ENCODE assay signal across 17 cellular contexts in genomic region chr4:5826437-5827107, GRCh38.
DNase-seq lines count a peak whose midpoint lies in the region; ATAC-seq and TF ChIP-seq lines count a peak whose summit lies in the region.
"Had no signal": no experiment of that assay in that cellular context is flagged by ENCODE, and none has a peak within 500 bp of the region (broad histone marks: within the 10 kb centered on the region; RNA-seq: fewer than 3 reads in every experiment).

No MANE protein-coding gene starts in this region.

- ATAC-seq in GM19351 (IDR thresholded peaks at IDR 0.05; ENCODE audit: unreplicated experiment): no peak
- ATAC-seq in HG03045 (IDR thresholded peaks at IDR 0.05; ENCODE audit: unreplicated experiment): no peak

- peaks cover 17% of the 10 kb centered on the region for H3K36me3 Mint-ChIP-seq in glutamatergic neuron (ENCODE audit: unreplicated experiment)
- H3K36me3 Mint-ChIP-seq: IgD-negative memory B cell had no signal

- peaks cover 0 to 36% (median 0%) of the 10 kb centered on the region in 7 donors for H3K27me3 ChIP-seq in spleen (replicated peaks in 1 of 7)
- H3K27me3 ChIP-seq: SJCRH30 had no signal

- peaks cover 0 to 17% (median 7%) of the 10 kb centered on the region in 6 donors for H3K4me1 ChIP-seq in spleen
- H3K4me1 ChIP-seq: SJCRH30 had no signal

- 18 to 48% (median 35%) methylated on average over 3 to 5 of the region's 5 CpGs for WGBS in spleen, 5 donors

- no peak overlapping the region for H3K4me3 Mint-ChIP-seq in glutamatergic neuron (ENCODE audit: unreplicated experiment)
- H3K4me3 Mint-ChIP-seq: CD4-positive, alpha-beta T cell; IgD-negative memory B cell had no signal

- H3K4me1 Mint-ChIP-seq in glutamatergic neuron (ENCODE audit: low read depth, unreplicated experiment): peaks cover 25% of the 10 kb centered on the region

- intact Hi-C loops in spleen (cut with DNase I; ENCODE audit: low total_unique reads): loop anchor here (10.0 kb wide), 1 partner anchor 158 kb away; no protein-coding TSS in a partner anchor

- H3K27me3 Mint-ChIP-seq in glutamatergic neuron (ENCODE audit: unreplicated experiment): peaks cover 26% of the 10 kb centered on the region

- TF ChIP-seq CTCF in glutamatergic neuron (IDR thresholded peaks at IDR 0.05; ENCODE audit: partially characterized antibody, unreplicated experiment) (no peak), spleen (IDR thresholded peaks at IDR 0.05 in 8 of 11, conservative IDR thresholded peaks at IDR 0.05 in 3 of 11) (no peak)

- peak overlapping the region; percentile 63 for H3K27ac Mint-ChIP-seq in glutamatergic neuron (ENCODE audit: unreplicated experiment)
- H3K27ac Mint-ChIP-seq: CD4-positive, alpha-beta T cell; IgD-negative memory B cell had no signal

- H3K9me3 Mint-ChIP-seq in glutamatergic neuron (ENCODE audit: unreplicated experiment): peaks cover 29% of the 10 kb centered on the region
- H3K9me3 Mint-ChIP-seq: CD4-positive, alpha-beta T cell; IgD-negative memory B cell had no signal

- no peak overlapping the region for H3K4me3 ChIP-seq in spleen
- H3K4me3 ChIP-seq: SJCRH30 had no signal

- no peak for TF ChIP-seq POLR2A in spleen (IDR thresholded peaks at IDR 0.05)

- H3K36me3 ChIP-seq in spleen: no peaks in the 10 kb centered on the region

- DNase-seq in GF-D8 (lab: John Stamatoyannopoulos, UW): peak; percentile 65
- peak; percentile 65 for DNase-seq in MV-4-11 (lab: John Stamatoyannopoulos, UW)
- DNase-seq in glutamatergic neuron: no peak
- DNase-seq in spleen: peak; percentile 67
- no peak for DNase-seq in activated CD4-positive, CD25-positive, alpha-beta regulatory T cell treated with anti-CD3 and anti-CD28 coated beads, Interleukin-2, amount 50 U/mL, for 72 hours
- DNase-seq: CD4-positive, alpha-beta T cell; H7; NCI-H1417 treated with DMSO at 0.1 percent for 48 hours; NCI-H1930; NCI-H446; NCI-H69; OCI-M1; RPMI8226; SJCRH30 had no signal

- H3K9me3 ChIP-seq in spleen: no peaks in the 10 kb centered on the region
- H3K9me3 ChIP-seq: SJCRH30 had no signal

- no peak overlapping the region for H3K27ac ChIP-seq in spleen
- H3K27ac ChIP-seq: SJCRH30 had no signal

Comparison
In these comparisons a context has a peak if more than half of its experiments do, and no peak if none do; other contexts are left out.
1. DNase-seq: peak in GF-D8 (single experiment), MV-4-11 (single experiment) and spleen (single experiment); none in glutamatergic neuron (single experiment) and activated CD4-positive, CD25-positive, alpha-beta regulatory T cell treated with anti-CD3 and anti-CD28 coated beads, Interleukin-2, amount 50 U/mL, for 72 hours (single experiment).